ENCODE assay signal across 1 cellular context in genomic region chr14:100532154-100532915, GRCh38.
TF ChIP-seq lines count a peak whose summit lies in the region.

No MANE protein-coding gene starts in this region.

TF ChIP-seq in HepG2, 621 proteins besides CTCF, POLR2A, EP300 and RAD21:
- TF ChIP-seq ZNF362 (CRISPR knock-in tag; IDR thresholded peaks at IDR 0.05; ENCODE audit: borderline replicate concordance) (no peak), STAT6 (CRISPR knock-in tag; IDR thresholded peaks at IDR 0.05; ENCODE audit: borderline replicate concordance) (no peak), CREB3 (CRISPR knock-in tag; IDR thresholded peaks at IDR 0.05) (no peak), ZNF549 (CRISPR knock-in tag; IDR thresholded peaks at IDR 0.05) (no peak), FOXA3 (CRISPR knock-in tag; IDR thresholded peaks at IDR 0.05) (no peak), HMGA1 (CRISPR knock-in tag; conservative IDR thresholded peaks at IDR 0.05) (no peak), IKZF4 (CRISPR knock-in tag; IDR thresholded peaks at IDR 0.05; ENCODE audit: borderline replicate concordance, low read depth, not compliant biosample characterization) (no peak), ATM (IDR thresholded peaks at IDR 0.05; ENCODE audit: borderline replicate concordance) (no peak), TOPORS (CRISPR knock-in tag; IDR thresholded peaks at IDR 0.05) (no peak)
